In genomic region chr1:45658171-45658570, GRCh38 we compare ENCODE assay signal across 27 cellular contexts. TPM values are rescaled to one million over a fixed set of nuclear protein-coding genes. Genes with fewer than 3 reads are reported as not detected.
"Had no signal": no experiment of that assay in that cellular context is flagged by ENCODE, and none has a peak within 500 bp of the region (broad histone marks: within the 10 kb centered on the region; RNA-seq: fewer than 3 reads in every experiment).

No MANE protein-coding gene starts in this region.

- H3K27me3 Mint-ChIP-seq: activated CD4-positive, alpha-beta memory T cell treated with anti-CD3 and anti-CD28 coated beads for 36 hours; brain; effector memory CD8-positive, alpha-beta T cell had no signal

- H3K4me1 ChIP-seq: ascending aorta, left lung, prostate gland, upper lobe of right lung had no signal

- H3K4me1 Mint-ChIP-seq: brain had no signal

- H3K27ac Mint-ChIP-seq: activated CD4-positive, alpha-beta memory T cell treated with anti-CD3 and anti-CD28 coated beads for 36 hours; activated naive CD4-positive, alpha-beta T cell treated with anti-CD3 and anti-CD28 coated beads, Interleukin-2, amount 50 U/mL, for 72 hours; effector memory CD8-positive, alpha-beta T cell; nephron had no signal

- DNase-seq: activated CD4-positive, alpha-beta memory T cell treated with anti-CD3 and anti-CD28 coated beads for 36 hours; activated CD4-positive, alpha-beta T cell treated with anti-CD3 and anti-CD28 coated beads for 48 hours; activated CD8-positive, alpha-beta memory T cell treated with anti-CD3 and anti-CD28 coated beads, Interleukin-2, amount 50 U/mL, for 4 hours; activated naive CD4-positive, alpha-beta T cell; activated T-cell treated with anti-CD3 and anti-CD28 coated beads, Interleukin-2, amount 50 U/mL, for 4 hours; cerebellar nuclear complex; effector memory CD8-positive, alpha-beta T cell; erythroblast; gastrocnemius medialis; left lung; retina; stimulated activated CD4-positive, alpha-beta T cell treated with anti-CD3 and anti-CD28 coated beads, Interleukin-15, amount 100 ng/mL, for 24 hours; stimulated activated CD4-positive, alpha-beta T cell treated with anti-CD3 and anti-CD28 coated beads, Interleukin-2, amount 100 ng/mL, for 24 hours; stimulated activated naive CD4-positive, alpha-beta T cell; T-helper 1 cell; tibial artery; upper lobe of right lung had no signal

- ATAC-seq: activated naive CD4-positive, alpha-beta T cell treated with anti-CD3 and anti-CD28 coated beads, Interleukin-2, amount 50 U/mL, for 72 hours; activated T-cell treated with anti-CD3 and anti-CD28 coated beads, Interleukin-2, amount 50 U/mL, for 4 hours; effector memory CD8-positive, alpha-beta T cell; gastrocnemius medialis; left lung; upper lobe of right lung had no signal

- H3K27ac ChIP-seq: ascending aorta, cardiac muscle cell, coronary artery, left lung, prostate gland, suprapubic skin, tibial artery, upper lobe of right lung had no signal

- H3K4me3 ChIP-seq: ascending aorta, cardiac muscle cell, coronary artery, gastrocnemius medialis, left lung, lung, prostate gland, suprapubic skin, tibial artery, upper lobe of right lung had no signal

- H3K27me3 ChIP-seq: ascending aorta, cardiac muscle cell, gastrocnemius medialis, left lung, neutrophil, suprapubic skin, tibial artery, upper lobe of right lung had no signal

- H3K9me3 ChIP-seq: ascending aorta, gastrocnemius medialis, left lung, neutrophil, prostate gland, suprapubic skin, tibial artery, upper lobe of right lung had no signal

- H3K9me3 Mint-ChIP-seq: activated CD4-positive, alpha-beta memory T cell treated with anti-CD3 and anti-CD28 coated beads for 36 hours; activated naive CD4-positive, alpha-beta T cell treated with anti-CD3 and anti-CD28 coated beads, Interleukin-2, amount 50 U/mL, for 72 hours; activated T-cell treated with anti-CD3 and anti-CD28 coated beads, Interleukin-2, amount 50 U/mL, for 4 hours; brain; effector memory CD8-positive, alpha-beta T cell; nephron had no signal

- H3K4me3 Mint-ChIP-seq: activated CD4-positive, alpha-beta memory T cell treated with anti-CD3 and anti-CD28 coated beads for 36 hours; activated T-cell treated with anti-CD3 and anti-CD28 coated beads, Interleukin-2, amount 50 U/mL, for 4 hours; brain; effector memory CD8-positive, alpha-beta T cell; nephron had no signal

RNA-seq across cellular contexts. Expression of gene CCDC17, which starts 34.3 kb away (rescaled TPM):
- total RNA-seq: ascending aorta had no signal
